7 cellular contexts compared by ENCODE assay signal in genomic region chr1:161417536-161417935, GRCh38. TPM values are rescaled to one million over a fixed set of nuclear protein-coding genes. Genes with fewer than 3 reads are reported as not detected.
"Had no signal": no experiment of that assay in that cellular context is flagged by ENCODE, and none has a peak within 500 bp of the region (broad histone marks: within the 10 kb centered on the region; RNA-seq: fewer than 3 reads in every experiment).

No MANE protein-coding gene starts in this region.

RNA-seq across cellular contexts. Expression of gene CFAP126, which starts 49.9 kb away (rescaled TPM):
- total RNA-seq: MCF 10A, NCI-H460, PC-3, Peyer's patch, Right ventricle myocardium superior, SJSA1 had no signal
- polyA plus RNA-seq: SK-N-SH had no signal
